17 cellular contexts compared by ENCODE assay signal in genomic region chr1:53073899-53074311, GRCh38. TPM values are rescaled to one million over a fixed set of nuclear protein-coding genes. Genes with fewer than 3 reads are reported as not detected.
DNase-seq lines count a peak whose midpoint lies in the region; ATAC-seq and TF ChIP-seq lines count a peak whose summit lies in the region.
"Had no signal": no experiment of that assay in that cellular context is flagged by ENCODE, and none has a peak within 500 bp of the region (broad histone marks: within the 10 kb centered on the region; RNA-seq: fewer than 3 reads in every experiment).

No MANE protein-coding gene starts in this region.

- peaks cover 0 to 12% (median 10%) of the 10 kb centered on the region in 4 donors for H3K4me1 ChIP-seq in esophagus muscularis mucosa
- no peaks in the 10 kb centered on the region for H3K4me1 ChIP-seq in mesenchymal stem cell (ENCODE audit: control insufficient read depth, insufficient read depth, low read depth, low read length)
- H3K4me1 ChIP-seq in testis, result peaks cover 15% of the 10 kb centered on the region

- H2AFZ ChIP-seq in mesenchymal stem cell (ENCODE audit: low read depth, low read length), result no peak overlapping the region

- no peak overlapping the region for H3K23ac ChIP-seq in mesenchymal stem cell (ENCODE audit: low read length in 2 of 2)

- no peak overlapping the region for H3K4me3 ChIP-seq in esophagus muscularis mucosa
- H3K4me3 ChIP-seq in mesenchymal stem cell (ENCODE audit: insufficient read depth in 1 of 2, low read depth in 1 of 2, low read length in 2 of 2), result no peak overlapping the region
- no peak overlapping the region for H3K4me3 ChIP-seq in testis
- H3K4me3 ChIP-seq: skin epidermis had no signal

- TF ChIP-seq EP300 in esophagus muscularis mucosa (IDR thresholded peaks at IDR 0.05), result no peak

- H2BK120ac ChIP-seq in mesenchymal stem cell (ENCODE audit: low read depth, low read length), result no peak overlapping the region

- no peak overlapping the region for H2BK15ac ChIP-seq in mesenchymal stem cell (ENCODE audit: low read depth, poor library complexity, severe bottlenecking)

- no peak overlapping the region for H3K18ac ChIP-seq in mesenchymal stem cell (ENCODE audit: low read depth in 1 of 2, low read length in 2 of 2)

- no peak overlapping the region for H4K8ac ChIP-seq in mesenchymal stem cell (ENCODE audit: low read length)

- H3K27me3 ChIP-seq in esophagus muscularis mucosa (no peaks in the 10 kb centered on the region), mesenchymal stem cell (ENCODE audit: control insufficient read depth in 1 of 2, insufficient read depth in 1 of 2, low read length in 2 of 2) (no peaks in the 10 kb centered on the region), testis (no peaks in the 10 kb centered on the region)

- H3K27ac ChIP-seq in esophagus muscularis mucosa (replicated peaks in 1 of 4), result peak overlapping the region; percentile 48 to 61 (median 55)
- no peak overlapping the region for H3K27ac ChIP-seq in mesenchymal stem cell (ENCODE audit: low read length, poor library complexity, severe bottlenecking)
- H3K27ac ChIP-seq in testis, result peak overlapping the region; percentile 68 to 72

- H3K9ac ChIP-seq in mesenchymal stem cell (ENCODE audit: low read length), result peak overlapping the region; percentile 47

- no peak for TF ChIP-seq CTCF in esophagus muscularis mucosa (IDR thresholded peaks at IDR 0.05)
- no peak for TF ChIP-seq CTCF in testis (IDR thresholded peaks at IDR 0.05)

- DNase-seq in NCI-H82 (lab: John Stamatoyannopoulos, UW) (peak; percentile 92), esophagus muscularis mucosa (ENCODE audit: extremely low spot score) (no peak), mesenchymal stem cell (no peak), testis (peak; percentile 73), HUDEP-2 (lab: John Stamatoyannopoulos, UW; ENCODE audit: unreplicated experiment in 76 of 76) (no peak), iPS-NIHi11 (ENCODE audit: low spot score) (no peak), Kasumi-1 (lab: John Stamatoyannopoulos, UW) (no peak)
- DNase-seq: activated CD4-positive, alpha-beta memory T cell treated with anti-CD3 and anti-CD28 coated beads for 36 hours; CD4-positive, alpha-beta T cell; GF-D8; HCEC 1CT; NCI-H1048; NCI-H226 had no signal

- H2AK5ac ChIP-seq in mesenchymal stem cell (ENCODE audit: low read length, severe bottlenecking), result no peak overlapping the region

- no peak overlapping the region for H2BK5ac ChIP-seq in mesenchymal stem cell (ENCODE audit: low read depth, low read length, poor library complexity, severe bottlenecking)

- no peak overlapping the region for H3K4me2 ChIP-seq in mesenchymal stem cell (ENCODE audit: low read length, poor library complexity, severe bottlenecking)

- H3K36me3 ChIP-seq in esophagus muscularis mucosa (peaks cover 0 to 17% (median under 1%) of the 10 kb centered on the region in 4 donors), mesenchymal stem cell (ENCODE audit: control insufficient read depth in 1 of 2, insufficient read depth in 2 of 2, low read depth in 1 of 2, low read length in 2 of 2) (peaks cover 0 to 69% of the 10 kb centered on the region in 2 experiments), testis (ENCODE audit: low read depth, missing control alignments) (no peaks in the 10 kb centered on the region)

- no peak overlapping the region for H3K14ac ChIP-seq in mesenchymal stem cell (ENCODE audit: low read length in 2 of 2)

- H3K9me3 ChIP-seq in esophagus muscularis mucosa (no peaks in the 10 kb centered on the region), mesenchymal stem cell (ENCODE audit: control insufficient read depth, low read length) (no peaks in the 10 kb centered on the region), testis (no peaks in the 10 kb centered on the region)

- WGBS in esophagus muscularis mucosa, result 70% methylated on average over 5 of the region's 9 CpGs
- WGBS in mesenchymal stem cell, result 82% methylated on average over 9 of the region's 9 CpGs
- 36 to 40% methylated on average over 4 to 9 of the region's 9 CpGs for WGBS in testis, 2 donors

- TF ChIP-seq POLR2A in esophagus muscularis mucosa (IDR thresholded peaks at IDR 0.05; ENCODE audit: low read depth) (no peak), testis (IDR thresholded peaks at IDR 0.05) (no peak)

- H2BK12ac ChIP-seq in mesenchymal stem cell (ENCODE audit: low read length in 2 of 2), result no peak overlapping the region

- intact Hi-C loops in esophagus muscularis mucosa (cut with DNase I), result no loop called here
- intact Hi-C loops in testis (cut with DNase I; ENCODE audit: low total_unique reads), result no loop called here

- H4K91ac ChIP-seq in mesenchymal stem cell (ENCODE audit: low read length), result no peak overlapping the region

- no peak overlapping the region for H3K4ac ChIP-seq in mesenchymal stem cell (ENCODE audit: low read depth in 1 of 2, low read length in 2 of 2)

- no peaks in the 10 kb centered on the region for H3K79me1 ChIP-seq in mesenchymal stem cell (replicated peaks; ENCODE audit: low read length, poor library complexity, severe bottlenecking)

- ATAC-seq in HG02623 (IDR thresholded peaks at IDR 0.05; ENCODE audit: unreplicated experiment), result no peak
- ATAC-seq: esophagus mucosa had no signal

RNA-seq across cellular contexts. Expression of gene PODN, which starts 11.9 kb away (rescaled TPM):
- total RNA-seq in esophagus muscularis mucosa, result 100 to 1,000 TPM in 3 of 4 donors, 10 to 100 TPM in 1; 78.6 to 150 (median 113) TPM
- 54.8 TPM for polyA plus RNA-seq in mesenchymal stem cell (2013, experiment 1 of 2)
- 53.6 TPM for polyA plus RNA-seq in mesenchymal stem cell (2013, experiment 2 of 2)
- 100 to 1,000 TPM in 1 of 2 donors, 10 to 100 TPM in 1; 87.5 to 104 TPM for total RNA-seq in testis
- polyA plus RNA-seq in testis (ENCODE audit: insufficient read depth, low read depth, low replicate concordance), result 69.3 TPM
- total RNA-seq: activated CD4-positive, alpha-beta memory T cell treated with anti-CD3 and anti-CD28 coated beads for 36 hours; CD4-positive, alpha-beta T cell; T-helper 2 cell treated with Interferon-gamma antibody and Interleukin-4, amounts not matched to agents 100 ng/mL and 5 ng/mL, for 36 hours had no signal

Comparison
In these comparisons a context has a peak if more than half of its experiments do, and no peak if none do; other contexts are left out.
1. DNase-seq: peak in NCI-H82 (single experiment) and testis (single experiment); none in esophagus muscularis mucosa (single experiment), mesenchymal stem cell (single experiment), HUDEP-2 (0 of 76), iPS-NIHi11 (single experiment) and Kasumi-1 (0 of 2).